ENCODE assay signal across 20 cellular contexts in genomic region chr14:29348504-29348903, GRCh38.
"Had no signal": no experiment of that assay in that cellular context is flagged by ENCODE, and none has a peak within 500 bp of the region (broad histone marks: within the 10 kb centered on the region; RNA-seq: fewer than 3 reads in every experiment).

No MANE protein-coding gene starts in this region.

- H3K4me1 ChIP-seq: ascending aorta, esophagus muscularis mucosa, gastrocnemius medialis, heart left ventricle, lower lobe of right lung, right atrium auricular region, suprapubic skin had no signal

- DNase-seq: activated naive CD4-positive, alpha-beta T cell treated with Interleukin-2 at 50 U/mL for 16 hours; activated naive CD8-positive, alpha-beta T cell treated with anti-CD3 and anti-CD28 coated beads, Interleukin-2, amount 50 U/mL, for 24 hours; gastrocnemius medialis; heart left ventricle; immature natural killer cell; left cardiac atrium; lower lobe of right lung; nucleus accumbens; small intestine; stimulated activated CD4-positive, alpha-beta T cell treated with anti-CD3 and anti-CD28 coated beads, Interleukin-4, amount 100 ng/mL, for 24 hours; stimulated activated naive CD4-positive, alpha-beta T cell treated with Interleukin-2 at 50 U/mL for 16 hours; trophoblast cell had no signal

- H3K27me3 Mint-ChIP-seq: activated naive CD8-positive, alpha-beta T cell treated with anti-CD3 and anti-CD28 coated beads, Interleukin-2, amount 50 U/mL, for 24 hours; progenitor cell of endocrine pancreas had no signal

- H3K4me1 Mint-ChIP-seq: activated naive CD8-positive, alpha-beta T cell treated with anti-CD3 and anti-CD28 coated beads, Interleukin-2, amount 50 U/mL, for 24 hours; immature natural killer cell; nephron had no signal

- H3K4me3 Mint-ChIP-seq: activated naive CD8-positive, alpha-beta T cell treated with anti-CD3 and anti-CD28 coated beads, Interleukin-2, amount 50 U/mL, for 24 hours; immature natural killer cell; nephron had no signal

- H3K27ac Mint-ChIP-seq: activated naive CD8-positive, alpha-beta T cell treated with anti-CD3 and anti-CD28 coated beads, Interleukin-2, amount 50 U/mL, for 24 hours; immature natural killer cell; nephron; progenitor cell of endocrine pancreas had no signal

- H3K36me3 ChIP-seq: ascending aorta, cardiac muscle cell, esophagus muscularis mucosa, gastrocnemius medialis, heart left ventricle, lower lobe of right lung, right atrium auricular region, suprapubic skin had no signal

- H3K9me3 ChIP-seq: ascending aorta, esophagus muscularis mucosa, gastrocnemius medialis, heart left ventricle, lower lobe of right lung, suprapubic skin had no signal

- H3K27ac ChIP-seq: ascending aorta, cardiac muscle cell, esophagus muscularis mucosa, gastrocnemius medialis, heart left ventricle, lower lobe of right lung, right atrium auricular region, suprapubic skin had no signal

- H3K9me3 Mint-ChIP-seq: nephron had no signal

- H3K36me3 Mint-ChIP-seq: immature natural killer cell had no signal

- H3K4me3 ChIP-seq: ascending aorta, cardiac muscle cell, esophagus muscularis mucosa, gastrocnemius medialis, heart left ventricle, lower lobe of right lung, right atrium auricular region, suprapubic skin had no signal

- ATAC-seq: activated CD4-positive, CD25-positive, alpha-beta regulatory T cell treated with anti-CD3 and anti-CD28 coated beads, Interleukin-2, amount 50 U/mL, for 24 hours; activated naive CD8-positive, alpha-beta T cell treated with anti-CD3 and anti-CD28 coated beads, Interleukin-2, amount 50 U/mL, for 24 hours; gastrocnemius medialis; heart left ventricle; left cardiac atrium; lower lobe of right lung had no signal

- H3K27me3 ChIP-seq: ascending aorta, esophagus muscularis mucosa, gastrocnemius medialis, heart left ventricle, right atrium auricular region, suprapubic skin had no signal
